In genomic region chr1:189496768-189497167, GRCh38 we compare ENCODE assay signal across 23 cellular contexts.
DNase-seq lines count a peak whose midpoint lies in the region; ATAC-seq and TF ChIP-seq lines count a peak whose summit lies in the region.
"Had no signal": no experiment of that assay in that cellular context is flagged by ENCODE, and none has a peak within 500 bp of the region (broad histone marks: within the 10 kb centered on the region; RNA-seq: fewer than 3 reads in every experiment).

No MANE protein-coding gene starts in this region.

- DNase-seq in NCI-H1105 treated with DMSO at 0.1 percent for 48 hours (lab: John Stamatoyannopoulos, UW) (peak; percentile 7), NCI-H1105 (lab: John Stamatoyannopoulos, UW) (no peak), HCEC 1CT (peak; percentile 22), NCI-H69 (lab: John Stamatoyannopoulos, UW) (peak; percentile 65), astrocyte of the cerebellum (ENCODE audit: low read depth) (peak; percentile 12), EL (no peak)
- DNase-seq: ACHN; Caco-2; CD4-positive, alpha-beta T cell; DMS 273 treated with DMSO at 0.1 percent for 48 hours; DMS79 treated with DMSO at 0.1 percent for 48 hours; Karpas-422; MG63; NCI-H1694; NCI-H2081; NCI-H2227 treated with DMSO at 0.1 percent for 48 hours; NCI-H510A; SJCRH30; T-helper 1 cell had no signal

- in situ Hi-C loops in astrocyte of the cerebellum (cut with HindIII; ENCODE audit: low sequenced_read_pairs) = no loop called here

- no peak for TF ChIP-seq CTCF in astrocyte of the cerebellum (IDR thresholded peaks at IDR 0.05; ENCODE audit: low read depth, low read length, missing control alignments)

- no peak overlapping the region for H3K4me3 ChIP-seq in astrocyte of the cerebellum (ENCODE audit: low read depth, low read length)
- H3K4me3 ChIP-seq: BLaER1, MG63, SJCRH30 had no signal

- ATAC-seq in GM19035 (IDR thresholded peaks at IDR 0.05; ENCODE audit: unreplicated experiment) = no peak
- ATAC-seq in GM18873 (IDR thresholded peaks at IDR 0.05; ENCODE audit: low FRiP score, unreplicated experiment) = no peak
- ATAC-seq: Panc1 had no signal

Comparison
In these comparisons a context has a peak if more than half of its experiments do, and no peak if none do; other contexts are left out.
1. DNase-seq: peak in NCI-H1105 treated with DMSO at 0.1 percent for 48 hours (single experiment), HCEC 1CT (single experiment), NCI-H69 (single experiment) and astrocyte of the cerebellum (single experiment); none in NCI-H1105 (single experiment) and EL (single experiment).